Comparison of ENCODE assay signal across 10 cellular contexts in genomic region chr3:81743096-81744025, GRCh38. TPM values are rescaled to one million over a fixed set of nuclear protein-coding genes. Genes with fewer than 3 reads are reported as not detected.
DNase-seq lines count a peak whose midpoint lies in the region; ATAC-seq, FAIRE-seq and TF ChIP-seq lines count a peak whose summit lies in the region.
"Had no signal": no experiment of that assay in that cellular context is flagged by ENCODE, and none has a peak within 500 bp of the region (broad histone marks: within the 10 kb centered on the region; RNA-seq: fewer than 3 reads in every experiment).

No MANE protein-coding gene starts in this region.

- peak; percentile 89 for FAIRE-seq in endometrium (lab: Jason Lieb, UNC)
- FAIRE-seq: G401.6 had no signal

- H3K4me3 ChIP-seq in AG09309 (ENCODE audit: control insufficient read depth, low read depth, low read length) (no peak overlapping the region), muscle layer of duodenum (ENCODE audit: low read depth in 1 of 2, low read length in 2 of 2) (no peak overlapping the region)

- H3K36me3 ChIP-seq in muscle layer of duodenum (ENCODE audit: control insufficient read depth in 1 of 2, insufficient read depth in 2 of 2, low read length in 2 of 2) = peaks cover 0 to 8% of the 10 kb centered on the region in 2 donors

- DNase-seq in AG09309 (ENCODE audit: low read depth) (peak; percentile 91), NCI-H460 (ENCODE audit: extremely low read depth, low read depth) (peak; percentile 85), T-helper 9 cell (no peak)
- DNase-seq: Kasumi-1 had no signal

- peak overlapping the region; percentile 89 for H3K27ac ChIP-seq in muscle layer of duodenum (ENCODE audit: low read length)

- H3K27me3 ChIP-seq in muscle layer of duodenum (ENCODE audit: low read depth, low read length) = no peaks in the 10 kb centered on the region

- H3K4me1 ChIP-seq in muscle layer of duodenum (ENCODE audit: control insufficient read depth in 1 of 2, insufficient read depth in 2 of 2, low read length in 2 of 2) = peaks cover 4 to 12% of the 10 kb centered on the region in 2 donors

- H3K9me3 ChIP-seq in muscle layer of duodenum (ENCODE audit: control insufficient read depth in 1 of 2, low read length in 2 of 2) = no peaks in the 10 kb centered on the region

- ATAC-seq in HG03457 (IDR thresholded peaks at IDR 0.05; ENCODE audit: unreplicated experiment) (no peak), GM21825 (IDR thresholded peaks at IDR 0.05; ENCODE audit: unreplicated experiment) (no peak), HG02938 (IDR thresholded peaks at IDR 0.05; ENCODE audit: unreplicated experiment) (no peak)

- no peak for TF ChIP-seq CTCF in AG09309 (IDR thresholded peaks at IDR 0.05; ENCODE audit: control insufficient read depth, insufficient read depth, low read depth, low read length, missing control alignments)

RNA-seq across cellular contexts. Expression of gene GBE1, which starts 18.1 kb away (rescaled TPM):
- total RNA-seq in NCI-H460 (2014; rRNA removed; shearing (Covaris generic)) = 77.1 and 78.5 TPM in 2 replicates
- polyA plus RNA-seq in NCI-H460 (2014; cell fraction: nucleus; rRNA removed) = 31.2 and 42.2 TPM in 2 replicates
